8 cellular contexts compared by ENCODE assay signal in the genomic region with DNA sequence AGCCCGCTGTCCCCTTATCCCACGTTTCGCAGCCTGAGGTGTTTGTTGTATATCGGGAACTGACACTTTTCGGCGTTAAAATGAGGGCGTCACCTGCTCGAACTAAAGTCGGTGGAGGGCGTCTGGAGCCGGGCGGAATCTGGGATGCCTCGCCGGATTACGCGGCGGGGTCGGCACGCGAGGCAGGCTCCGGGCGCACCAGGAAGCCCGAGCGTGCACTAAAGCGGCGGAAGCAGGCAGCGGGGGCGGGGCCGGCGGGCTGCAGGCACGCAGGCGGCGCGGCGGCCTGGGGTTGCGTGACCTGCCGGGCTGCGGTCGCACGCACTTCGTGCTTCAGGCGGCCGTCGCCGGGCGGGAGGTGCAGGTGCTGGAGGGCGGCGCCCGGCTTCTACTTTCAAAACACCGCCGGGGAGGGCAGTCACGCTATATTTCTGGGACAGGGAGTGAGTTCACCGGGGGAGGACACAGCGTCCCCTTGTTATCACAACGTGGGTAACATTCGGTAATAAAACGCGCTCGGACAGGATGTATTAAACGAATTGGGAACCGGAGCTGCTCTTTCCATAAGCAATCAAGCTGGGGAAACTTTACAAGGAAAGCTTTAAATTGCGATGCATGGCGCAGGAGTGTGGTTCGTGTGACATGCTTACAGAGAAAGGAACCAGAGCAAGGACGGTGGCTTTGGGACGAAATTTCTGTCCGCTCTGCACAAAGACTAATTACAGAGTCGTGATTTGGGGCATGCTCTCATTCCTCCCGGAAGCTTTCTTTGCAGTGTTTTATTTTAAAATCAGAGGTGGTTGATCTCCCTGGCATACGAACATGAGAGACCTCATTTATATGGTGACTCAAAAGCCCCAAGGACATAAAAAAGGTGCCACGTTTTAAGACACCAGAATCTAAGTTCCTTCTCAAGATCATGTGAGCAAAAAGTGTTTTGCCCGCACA. TPM values are rescaled to one million over a fixed set of nuclear protein-coding genes. Genes with fewer than 3 reads are reported as not detected.
DNase-seq lines count a peak whose midpoint lies in the region; ATAC-seq and TF ChIP-seq lines count a peak whose summit lies in the region.

No MANE protein-coding gene starts in this region.

- peaks cover 4% of the 10 kb centered on the region for H3K4me1 ChIP-seq in endodermal cell (ENCODE audit: control insufficient read depth, insufficient read depth, low read length)

- H3K9me3 ChIP-seq in endodermal cell (ENCODE audit: control insufficient read depth, low read length), result peaks cover 6% of the 10 kb centered on the region

- peaks cover 20% of the 10 kb centered on the region for H3K4me1 Mint-ChIP-seq in endodermal cell

- peak overlapping the region; percentile 60 for H3K4me3 Mint-ChIP-seq in endodermal cell

- 10 to 11% methylated on average over 41 to 72 of the region's 72 CpGs for WGBS in endodermal cell (ENCODE audit: insufficient coverage in 1 of 2, insufficient read length in 1 of 2), 2 experiments

- H3K27me3 ChIP-seq in endodermal cell (ENCODE audit: control insufficient read depth, insufficient read depth, low read length, poor library complexity, severe bottlenecking), result peaks cover 25% of the 10 kb centered on the region

- peak overlapping the region; percentile 72 for H3K27ac Mint-ChIP-seq in endodermal cell

- peaks cover 5% of the 10 kb centered on the region for H3K36me3 Mint-ChIP-seq in endodermal cell (ENCODE audit: low read depth)

- peak; percentile 76 for ATAC-seq in HG03432 (IDR thresholded peaks at IDR 0.05; ENCODE audit: unreplicated experiment)

- H3K36me3 ChIP-seq in endodermal cell (ENCODE audit: control insufficient read depth, insufficient read depth, low read length), result no peaks in the 10 kb centered on the region

- peak overlapping the region; percentile 38 for H3K9ac ChIP-seq in endodermal cell (ENCODE audit: extremely low read depth, low read length, poor library complexity, severe bottlenecking)

- TF ChIP-seq CTCF in endodermal cell (conservative IDR thresholded peaks at IDR 0.05), result no peak

- peaks cover 7% of the 10 kb centered on the region for H3K9me3 Mint-ChIP-seq in endodermal cell

- peaks cover 50% of the 10 kb centered on the region for H3K27me3 Mint-ChIP-seq in endodermal cell (ENCODE audit: insufficient read depth)

- H3K4me3 ChIP-seq in endodermal cell (ENCODE audit: low read length), result peak overlapping the region; percentile 77

- peak overlapping the region; percentile 75 for H3K27ac ChIP-seq in endodermal cell (ENCODE audit: low read depth, low read length)

- peak; percentile 97 for DNase-seq in CD1c-positive myeloid dendritic cell (ENCODE audit: extremely low spot score)
- peak; percentile 69 for DNase-seq in GM19240 (ENCODE audit: insufficient read length, low spot score)
- DNase-seq in NOMO-1 (lab: John Stamatoyannopoulos, UW; ENCODE audit: unreplicated experiment in 2 of 2), result peak; percentile 90 to 94
- peak; percentile 58 for DNase-seq in activated CD8-positive, alpha-beta memory T cell treated with anti-CD3 and anti-CD28 coated beads, Interleukin-2, amount 50 U/mL, for 24 hours (ENCODE audit: extremely low read depth)
- DNase-seq in endodermal cell, result peak; percentile 94
- DNase-seq in midbrain (lab: John Stamatoyannopoulos, UW), result peak; percentile 75
- DNase-seq in stimulated activated CD8-positive, alpha-beta memory T cell treated with anti-CD3 and anti-CD28 coated beads, Interleukin-2, amount 100 ng/mL, for 1 hour (ENCODE audit: low read depth in 2 of 2), result peak; percentile 56 to 62

RNA-seq across cellular contexts. Expression of a gene that starts 9.1 kb away (rescaled TPM):
- 1 to 10 TPM; 1.0 to 1.2 TPM for total RNA-seq in endodermal cell
- polyA plus RNA-seq in endodermal cell (2013, experiment 1 of 2), result 0.46 TPM
- polyA plus RNA-seq in endodermal cell (2013, experiment 2 of 2), result 0.37 TPM

Comparison
In these comparisons a context has a peak if more than half of its experiments do, and no peak if none do; other contexts are left out.
1. Peak in every context shown above with its lines: DNase-seq, ATAC-seq, H3K4me3 ChIP-seq and H3K27ac ChIP-seq.